Comparison of ENCODE assay signal across 9 cellular contexts in the genomic region with DNA sequence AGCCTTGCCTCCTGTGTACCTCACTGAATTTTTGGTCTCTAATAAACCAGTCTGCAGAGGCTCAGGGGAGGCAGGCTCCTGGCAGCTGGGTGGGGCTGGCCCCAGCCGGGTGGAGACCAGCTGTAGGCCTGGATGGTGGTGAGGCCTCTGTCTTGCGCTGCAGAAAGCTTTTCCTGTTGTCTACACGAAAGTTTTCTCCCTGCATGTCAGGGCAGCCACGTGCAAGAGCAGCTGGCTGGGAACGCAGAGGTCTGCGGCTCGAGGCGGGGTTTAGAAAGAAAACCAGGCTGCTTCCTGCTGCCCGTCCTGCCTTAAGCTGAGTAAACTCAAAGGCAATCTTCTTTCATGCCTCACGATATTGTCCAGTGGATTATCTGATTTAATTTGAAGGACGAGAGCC. TPM values are rescaled to one million over a fixed set of nuclear protein-coding genes. Genes with fewer than 3 reads are reported as not detected.
DNase-seq lines count a peak whose midpoint lies in the region; ATAC-seq and TF ChIP-seq lines count a peak whose summit lies in the region.
"Had no signal": no experiment of that assay in that cellular context is flagged by ENCODE, and none has a peak within 500 bp of the region (broad histone marks: within the 10 kb centered on the region; RNA-seq: fewer than 3 reads in every experiment).

No MANE protein-coding gene starts in this region.

- no peaks in the 10 kb centered on the region for H3K27me3 ChIP-seq in DOHH2 (ENCODE audit: control insufficient read depth, low read length)
- H3K27me3 ChIP-seq in SJCRH30, result no peaks in the 10 kb centered on the region

- H3K79me2 ChIP-seq in DOHH2 (ENCODE audit: control insufficient read depth, low read length), result no peaks in the 10 kb centered on the region

- H3K27ac ChIP-seq in DOHH2 (ENCODE audit: low read depth, low read length) (peak overlapping the region; percentile 81), SJCRH30 (peak overlapping the region; percentile 90; the same call in 1 of the 2 replicates)

- peaks cover 16% of the 10 kb centered on the region for H3F3A ChIP-seq in DOHH2 (ENCODE audit: control insufficient read depth, insufficient read depth)

- DNase-seq in SJCRH30, result peak; percentile 69 to 75
- peak; percentile 15 for DNase-seq in activated naive CD8-positive, alpha-beta T cell treated with anti-CD3 and anti-CD28 coated beads, Interleukin-2, amount 50 U/mL, for 16 hours (ENCODE audit: low read depth, low spot score)
- DNase-seq in immature natural killer cell, result peak; percentile 64 to 71 (median 67)
- DNase-seq in stimulated activated CD4-positive, alpha-beta T cell treated with anti-CD3 and anti-CD28 coated beads, Interleukin-2, amount 100 ng/mL, for 48 hours, result peak; percentile 20 to 32
- no peak for DNase-seq in NCI-H1092 (lab: John Stamatoyannopoulos, UW)
- no peak for DNase-seq in DMS153 (lab: John Stamatoyannopoulos, UW)

- peak overlapping the region; percentile 56 to 71 (median 65) for H3K4me3 Mint-ChIP-seq in immature natural killer cell
- H3K4me3 Mint-ChIP-seq: neural crest cell had no signal

- no peaks in the 10 kb centered on the region for H3K36me3 Mint-ChIP-seq in immature natural killer cell

- H3K36me3 ChIP-seq in DOHH2 (ENCODE audit: control insufficient read depth, low read length), result no peaks in the 10 kb centered on the region
- no peaks in the 10 kb centered on the region; the same call in 1 of the 2 replicates for H3K36me3 ChIP-seq in SJCRH30

- H3K4me2 ChIP-seq in DOHH2 (ENCODE audit: low read length), result peak overlapping the region; percentile 48

- no peaks in the 10 kb centered on the region for H4K20me1 ChIP-seq in DOHH2 (ENCODE audit: control insufficient read depth, insufficient read depth, low read depth, low read length)

- H3K4me3 ChIP-seq in DOHH2 (ENCODE audit: low read length), result peak overlapping the region; percentile 41
- no peak overlapping the region for H3K4me3 ChIP-seq in SJCRH30

- peaks cover 21 to 22% of the 10 kb centered on the region in 2 donors for H3K4me1 Mint-ChIP-seq in immature natural killer cell

- H3K27me3 Mint-ChIP-seq in immature natural killer cell (ENCODE audit: low read depth in 3 of 3), result peaks cover 0 to 5% (median 0%) of the 10 kb centered on the region in 3 donors

- H3K9me3 Mint-ChIP-seq in immature natural killer cell, result no peaks in the 10 kb centered on the region
- H3K9me3 Mint-ChIP-seq: neural crest cell had no signal

- H3K9me2 ChIP-seq in DOHH2 (replicated peaks; ENCODE audit: control insufficient read depth, low read length), result no peaks in the 10 kb centered on the region

- H3K27ac Mint-ChIP-seq in immature natural killer cell, result peak overlapping the region; percentile 62 to 91 (median 82)

- no peak for TF ChIP-seq CTCF in DOHH2 (IDR thresholded peaks at IDR 0.05; ENCODE audit: low read depth, low read length, poor library complexity, severe bottlenecking)

- ATAC-seq in GM21528 (IDR thresholded peaks at IDR 0.05; ENCODE audit: low FRiP score, unreplicated experiment), result no peak

- peaks cover 74% of the 10 kb centered on the region for H3K4me1 ChIP-seq in DOHH2 (ENCODE audit: control insufficient read depth, low read length)
- peaks cover 10% of the 10 kb centered on the region for H3K4me1 ChIP-seq in SJCRH30

- H3K9me3 ChIP-seq in DOHH2 (ENCODE audit: control insufficient read depth, insufficient read depth, low read length) (no peaks in the 10 kb centered on the region), SJCRH30 (replicated peaks) (no peaks in the 10 kb centered on the region)

RNA-seq across cellular contexts. Expression of a gene that starts 2.4 kb away (rescaled TPM):
- 182 TPM in 2 replicates for total RNA-seq in SJCRH30 (2014; rRNA removed; shearing (Covaris generic))
- 1 to 10 TPM; 2.1 to 9.6 (median 3.3) TPM for polyA plus RNA-seq in immature natural killer cell

RNA-seq across cellular contexts. Expression of a gene that starts 21.6 kb away (rescaled TPM):
- not detected in 2 replicates for total RNA-seq in SJCRH30 (2014; rRNA removed; shearing (Covaris generic))
- under 1 TPM in 1 of 3 donors, not detected in 2; 0.76 TPM for polyA plus RNA-seq in immature natural killer cell

RNA-seq across cellular contexts. Expression of a gene that starts 39.8 kb away (rescaled TPM):
- 8.7 and 10.9 TPM in 2 replicates for total RNA-seq in SJCRH30 (2014; rRNA removed; shearing (Covaris generic))
- polyA plus RNA-seq in immature natural killer cell, result 10 to 100 TPM in 1 of 3 donors, 1 to 10 TPM in 2; 5.8 to 27.2 (median 6.4) TPM

RNA-seq across cellular contexts. Expression of a gene that starts 54.1 kb away (rescaled TPM):
- total RNA-seq in SJCRH30 (2014; rRNA removed; shearing (Covaris generic)), result 1.2 and 1.3 TPM in 2 replicates
- under 1 TPM in 1 of 3 donors, not detected in 2; 0.04 TPM for polyA plus RNA-seq in immature natural killer cell

Comparison
In these comparisons a context has a peak if more than half of its experiments do, and no peak if none do; other contexts are left out.
1. DNase-seq: peak in SJCRH30 (2 of 2), activated naive CD8-positive, alpha-beta T cell treated with anti-CD3 and anti-CD28 coated beads, Interleukin-2, amount 50 U/mL, for 16 hours (single experiment), immature natural killer cell (3 of 3) and stimulated activated CD4-positive, alpha-beta T cell treated with anti-CD3 and anti-CD28 coated beads, Interleukin-2, amount 100 ng/mL, for 48 hours (2 of 2); none in NCI-H1092 (single experiment) and DMS153 (single experiment).